Comparison of ENCODE assay signal across 8 cellular contexts in genomic region chr7:134750083-134751062, GRCh38. TPM values are rescaled to one million over a fixed set of nuclear protein-coding genes. Genes with fewer than 3 reads are reported as not detected.
DNase-seq lines count a peak whose midpoint lies in the region; ATAC-seq and TF ChIP-seq lines count a peak whose summit lies in the region.

No MANE protein-coding gene starts in this region.

- H3K9me3 ChIP-seq in tibial nerve, result no peaks in the 10 kb centered on the region

- H3K36me3 ChIP-seq in tibial nerve, result no peaks in the 10 kb centered on the region

- WGBS in tibial nerve, 2 donors, result 67 to 69% methylated on average over 6 of the region's 6 CpGs

- H3K27ac ChIP-seq in tibial nerve, result peak overlapping the region in 1 of 4 donors; percentile 3

- peaks cover 0 to 3% (median 0%) of the 10 kb centered on the region in 4 donors for H3K4me1 ChIP-seq in tibial nerve

- H3K4me3 ChIP-seq in tibial nerve, result no peak overlapping the region

- DNase-seq in AML-193 (lab: John Stamatoyannopoulos, UW), result peak; percentile 31 to 33
- peak; percentile 75 for DNase-seq in NAMALWA (ENCODE audit: low spot score)
- DNase-seq in activated CD8-positive, alpha-beta memory T cell treated with anti-CD3 and anti-CD28 coated beads, Interleukin-2, amount 50 U/mL, for 4 hours, result peak; percentile 70
- peak; percentile 11 for DNase-seq in fibroblast of gingiva (ENCODE audit: low read depth)
- DNase-seq in occipital lobe (lab: John Stamatoyannopoulos, UW), result peak; percentile 15
- peak; percentile 30 to 58 for DNase-seq in tibial nerve (ENCODE audit: low spot score in 2 of 2)
- DNase-seq in amniotic stem cell (lab: John Stamatoyannopoulos, UW), result no peak

- no peaks in the 10 kb centered on the region for H3K27me3 ChIP-seq in tibial nerve

- TF ChIP-seq POLR2A in tibial nerve (IDR thresholded peaks at IDR 0.05), result no peak

- TF ChIP-seq EP300 in tibial nerve (IDR thresholded peaks at IDR 0.05), result peak in 1 of 2 donors; percentile 12

- peak; percentile 80 for ATAC-seq in GM19467 (IDR thresholded peaks at IDR 0.05; ENCODE audit: unreplicated experiment)

- TF ChIP-seq CTCF in tibial nerve (IDR thresholded peaks at IDR 0.05), result peak; percentile 62 to 72 (median 64)

RNA-seq across cellular contexts. Expression of gene CALD1, which starts 29.1 kb away (rescaled TPM):
- total RNA-seq in occipital lobe (29.5 TPM), tibial nerve (100 to 1,000 TPM; 320 to 870 (median 433) TPM)

Comparison
In these comparisons a context has a peak if more than half of its experiments do, and no peak if none do; other contexts are left out.
1. RNA of gene CALD1, which starts 29.1 kb away (total RNA-seq): 320 to 870 TPM in tibial nerve; 29.5 TPM in occipital lobe (single experiment); every median in the first group is over 10 times any median in the second.